In the genomic region with DNA sequence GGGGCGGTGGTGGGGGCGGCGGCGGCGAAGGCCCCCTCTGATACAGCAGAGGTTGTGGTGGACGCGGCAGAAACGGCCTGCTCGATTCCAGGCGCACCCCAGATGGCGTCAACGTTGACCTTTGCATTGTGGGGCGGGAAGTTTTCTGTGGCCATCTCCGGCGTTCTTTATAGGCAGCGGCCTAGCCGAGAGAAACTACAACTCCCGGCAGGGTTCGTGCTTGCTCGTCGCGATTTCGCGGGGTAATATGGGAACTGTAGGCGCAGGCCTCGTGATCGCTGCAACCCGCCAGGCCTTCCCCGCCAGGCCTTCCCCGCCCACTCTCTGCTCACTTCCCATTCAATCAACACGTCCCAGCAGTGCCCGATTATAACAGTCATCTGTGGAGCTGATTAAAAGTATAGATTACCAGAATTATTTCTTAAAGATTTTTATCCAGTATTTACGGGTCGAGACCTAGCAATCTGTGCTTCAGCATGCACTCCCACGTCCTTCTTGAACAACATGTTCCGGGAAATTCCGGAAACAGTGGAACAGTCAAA, we compare ENCODE assay signal across 8 cellular contexts. TPM values are rescaled to one million over a fixed set of nuclear protein-coding genes. Genes with fewer than 3 reads are reported as not detected.
DNase-seq lines count a peak whose midpoint lies in the region; ATAC-seq and TF ChIP-seq lines count a peak whose summit lies in the region.

TSS of gene BOD1 (minus strand) at position 74 of the 542 bp plus-strand sequence. CDS start 214 bp downstream, outside the sequence.

- H3K9me3 Mint-ChIP-seq in GM23338, result no peaks in the 10 kb centered on the region

- H3K4me1 ChIP-seq in GM23338 (ENCODE audit: insufficient read depth) (peaks cover 29% of the 10 kb centered on the region), esophagus muscularis mucosa (peaks cover 22 to 51% (median 45%) of the 10 kb centered on the region in 4 donors), muscle layer of duodenum (ENCODE audit: control insufficient read depth in 1 of 2, insufficient read depth in 2 of 2, low read length in 2 of 2) (peaks cover 10 to 26% of the 10 kb centered on the region in 2 donors)

- H3K27me3 ChIP-seq in GM23338 (ENCODE audit: insufficient read depth) (no peaks in the 10 kb centered on the region), esophagus muscularis mucosa (no peaks in the 10 kb centered on the region), muscle layer of duodenum (ENCODE audit: low read depth, low read length) (no peaks in the 10 kb centered on the region)

- H3K4me3 ChIP-seq in GM23338 (peak within 1 kb of the TSS; percentile 73), esophagus muscularis mucosa (peak within 1 kb of the TSS; percentile 76 to 99 (median 92)), muscle layer of duodenum (ENCODE audit: low read depth in 1 of 2, low read length in 2 of 2) (peak within 1 kb of the TSS; percentile 84 to 92)

- H4K20me1 ChIP-seq in GM23338 (replicated peaks; ENCODE audit: insufficient read depth), result peaks cover 33% of the 10 kb centered on the region

- peaks cover 45% of the 10 kb centered on the region for H3K79me2 ChIP-seq in GM23338 (replicated peaks; ENCODE audit: insufficient read depth)

- H3K36me3 ChIP-seq in GM23338 (ENCODE audit: insufficient read depth) (peaks cover 14% of the 10 kb centered on the region; the same call in 1 of the 2 replicates), esophagus muscularis mucosa (peaks cover 5 to 18% (median 11%) of the 10 kb centered on the region in 4 donors), muscle layer of duodenum (ENCODE audit: control insufficient read depth in 1 of 2, insufficient read depth in 2 of 2, low read length in 2 of 2) (peaks cover 13 to 19% of the 10 kb centered on the region in 2 donors)

- TF ChIP-seq EP300 in esophagus muscularis mucosa (IDR thresholded peaks at IDR 0.05), result no peak

- H3K27me3 Mint-ChIP-seq in GM23338 (ENCODE audit: insufficient read depth, low read depth, poor library complexity), result peaks cover 4% of the 10 kb centered on the region

- TF ChIP-seq CTCF in GM23338 (conservative IDR thresholded peaks at IDR 0.05; ENCODE audit: low read depth in 2 of 2), result no peak
- TF ChIP-seq CTCF in esophagus muscularis mucosa (IDR thresholded peaks at IDR 0.05), result peak in 1 of 3 experiments; percentile 6

- intact Hi-C loops in esophagus muscularis mucosa (cut with DNase I), result loop anchor here (1.0 to 5.0 kb wide), 2 partner anchors 271 to 357 kb away; partner anchors contain the start of gene CPEB4

- 0 out of 2 replicates have a peak within 1 kb of the TSS, but pooled peaks have one; percentile 9 for H2AFZ ChIP-seq in GM23338

- no peaks in the 10 kb centered on the region for H3K9me2 ChIP-seq in GM23338 (ENCODE audit: insufficient read depth)

- H3K36me3 Mint-ChIP-seq in GM23338 (ENCODE audit: low read depth), result peaks cover 22% of the 10 kb centered on the region

- H3K4me1 Mint-ChIP-seq in GM23338, result peaks cover 46% of the 10 kb centered on the region

- no peak for TF ChIP-seq POLR2A in esophagus muscularis mucosa (IDR thresholded peaks at IDR 0.05; ENCODE audit: low read depth)

- H3K4me2 ChIP-seq in GM23338, result peak within 1 kb of the TSS; percentile 88

- 4% methylated on average over 33 of the region's 37 CpGs for WGBS in esophagus muscularis mucosa

- H3K9me3 ChIP-seq in esophagus muscularis mucosa (no peaks in the 10 kb centered on the region), muscle layer of duodenum (ENCODE audit: control insufficient read depth in 1 of 2, low read length in 2 of 2) (no peaks in the 10 kb centered on the region)

- H3K27ac Mint-ChIP-seq in GM23338, result peak within 1 kb of the TSS; percentile 96

- DNase-seq in DMS79 treated with DMSO at 0.1 percent for 48 hours (lab: John Stamatoyannopoulos, UW), result peak; percentile 89
- peak; percentile 100 for DNase-seq in GM23338 (ENCODE audit: low spot score)
- peak; percentile 98 to 99 for DNase-seq in Kasumi-1 (lab: John Stamatoyannopoulos, UW)
- peak; percentile 98 for DNase-seq in RKO (ENCODE audit: low spot score)
- DNase-seq in activated T-helper 1 cell treated with Interleukin-2 at 50 U/mL for 16 hours (ENCODE audit: low read depth), result peak; percentile 89
- DNase-seq in esophagus muscularis mucosa (ENCODE audit: extremely low spot score), result peak; percentile 99
- DNase-seq in stimulated activated CD8-positive, alpha-beta memory T cell treated with anti-CD3 and anti-CD28 coated beads, Interleukin-7, amount 100 ng/mL, for 24 hours (ENCODE audit: low read depth), result peak; percentile 85

- peak; percentile 93 for ATAC-seq in GM23338

- peak within 1 kb of the TSS; percentile 97 for H3K4me3 Mint-ChIP-seq in GM23338

- H3K27ac ChIP-seq in GM23338 (ENCODE audit: low read depth) (peak within 1 kb of the TSS; percentile 81), esophagus muscularis mucosa (replicated peaks in 1 of 4) (peak within 1 kb of the TSS; percentile 94 to 98 (median 96)), muscle layer of duodenum (ENCODE audit: low read length) (peak within 1 kb of the TSS; percentile 68)

- H3F3A ChIP-seq in GM23338 (replicated peaks; ENCODE audit: low read depth), result no peaks in the 10 kb centered on the region

TF ChIP-seq in GM23338, 12 proteins besides CTCF, POLR2A, EP300 and RAD21 (continues in another document):
- TF ChIP-seq, protein P1, sequence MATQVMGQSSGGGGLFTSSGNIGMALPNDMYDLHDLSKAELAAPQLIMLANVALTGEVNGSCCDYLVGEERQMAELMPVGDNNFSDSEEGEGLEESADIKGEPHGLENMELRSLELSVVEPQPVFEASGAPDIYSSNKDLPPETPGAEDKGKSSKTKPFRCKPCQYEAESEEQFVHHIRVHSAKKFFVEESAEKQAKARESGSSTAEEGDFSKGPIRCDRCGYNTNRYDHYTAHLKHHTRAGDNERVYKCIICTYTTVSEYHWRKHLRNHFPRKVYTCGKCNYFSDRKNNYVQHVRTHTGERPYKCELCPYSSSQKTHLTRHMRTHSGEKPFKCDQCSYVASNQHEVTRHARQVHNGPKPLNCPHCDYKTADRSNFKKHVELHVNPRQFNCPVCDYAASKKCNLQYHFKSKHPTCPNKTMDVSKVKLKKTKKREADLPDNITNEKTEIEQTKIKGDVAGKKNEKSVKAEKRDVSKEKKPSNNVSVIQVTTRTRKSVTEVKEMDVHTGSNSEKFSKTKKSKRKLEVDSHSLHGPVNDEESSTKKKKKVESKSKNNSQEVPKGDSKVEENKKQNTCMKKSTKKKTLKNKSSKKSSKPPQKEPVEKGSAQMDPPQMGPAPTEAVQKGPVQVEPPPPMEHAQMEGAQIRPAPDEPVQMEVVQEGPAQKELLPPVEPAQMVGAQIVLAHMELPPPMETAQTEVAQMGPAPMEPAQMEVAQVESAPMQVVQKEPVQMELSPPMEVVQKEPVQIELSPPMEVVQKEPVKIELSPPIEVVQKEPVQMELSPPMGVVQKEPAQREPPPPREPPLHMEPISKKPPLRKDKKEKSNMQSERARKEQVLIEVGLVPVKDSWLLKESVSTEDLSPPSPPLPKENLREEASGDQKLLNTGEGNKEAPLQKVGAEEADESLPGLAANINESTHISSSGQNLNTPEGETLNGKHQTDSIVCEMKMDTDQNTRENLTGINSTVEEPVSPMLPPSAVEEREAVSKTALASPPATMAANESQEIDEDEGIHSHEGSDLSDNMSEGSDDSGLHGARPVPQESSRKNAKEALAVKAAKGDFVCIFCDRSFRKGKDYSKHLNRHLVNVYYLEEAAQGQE (IDR thresholded peaks at IDR 0.05; ENCODE audit: unreplicated experiment), result no peak
- TF ChIP-seq POLR2AphosphoS5 (IDR thresholded peaks at IDR 0.05; ENCODE audit: low read depth), result no peak; the same call in 1 of the 2 replicates
- no peak for TF ChIP-seq EZH2phosphoT487 (IDR thresholded peaks at IDR 0.05; ENCODE audit: unreplicated experiment)
- no peak for TF ChIP-seq JUNB (IDR thresholded peaks at IDR 0.05; ENCODE audit: unreplicated experiment)
- TF ChIP-seq ZNF331 (CRISPR knock-in tag; IDR thresholded peaks at IDR 0.05; ENCODE audit: low read depth), result peak; percentile 51; the same call in 1 of the 2 replicates

RNA-seq across cellular contexts. Expression of gene BOD1, which starts in this region (rescaled TPM):
- 135 and 141 TPM in 2 replicates for total RNA-seq in GM23338 (2014; rRNA removed; shearing (Covaris generic))
- 92.7 and 94.7 TPM in 2 replicates for polyA plus RNA-seq in GM23338 (2016; fragmentation: Nextera tagmentation; extraction: Ambion mirVana)
- 10 to 100 TPM; 43.9 to 58.3 (median 48.3) TPM for total RNA-seq in esophagus muscularis mucosa

Comparison
In these comparisons a context has a peak if more than half of its experiments do, and no peak if none do; other contexts are left out.
1. Peak in every context shown above with its lines: DNase-seq, ATAC-seq, H3K4me3 ChIP-seq and H3K27ac ChIP-seq.